ENCODE assay signal across 17 cellular contexts in genomic region chr6:147035891-147036290, GRCh38.
"Had no signal": no experiment of that assay in that cellular context is flagged by ENCODE, and none has a peak within 500 bp of the region (broad histone marks: within the 10 kb centered on the region; RNA-seq: fewer than 3 reads in every experiment).

No MANE protein-coding gene starts in this region.

- ATAC-seq: HepG2, SK-N-SH treated with all-trans-retinoic acid at 6 μM for 48 hours had no signal

- H3K27ac ChIP-seq: RWPE1 had no signal

- DNase-seq: KBM-7, MM.1S, NCI-H1092 treated with DMSO at 0.1 percent for 48 hours, NCI-H1417, NCI-H1436 treated with DMSO at 0.1 percent for 48 hours, NCI-H1694, NCI-H187 treated with DMSO at 0.1 percent for 48 hours, NCI-H2029 treated with DMSO at 0.1 percent for 48 hours, NCI-H2171 treated with DMSO at 0.1 percent for 48 hours, NCI-H345, NCI-H446 treated with DMSO at 0.1 percent for 48 hours, NCI-H510A treated with DMSO at 0.1 percent for 48 hours, NCI-H526, SHP77 had no signal
